21 cellular contexts compared by ENCODE assay signal in the genomic region with DNA sequence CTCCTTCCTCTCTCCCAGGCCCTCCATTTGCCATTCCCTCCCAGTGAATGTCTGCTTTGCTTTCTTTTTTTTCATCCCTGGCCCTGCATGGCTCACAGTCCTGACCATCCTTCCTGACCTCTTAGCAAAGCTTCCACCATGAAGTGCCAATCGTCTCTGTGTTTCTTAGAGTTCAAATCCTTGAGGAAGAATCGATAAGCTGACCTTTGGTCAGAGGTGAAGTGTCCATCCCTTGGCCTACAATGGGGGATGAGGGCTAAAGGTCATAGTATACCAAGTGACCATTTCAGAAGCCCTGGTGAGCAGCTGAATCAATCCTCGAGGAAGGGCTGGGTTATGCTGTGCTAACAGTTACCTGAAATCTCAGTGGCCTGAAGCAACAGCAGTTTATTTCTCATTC.
DNase-seq lines count a peak whose midpoint lies in the region; ATAC-seq and TF ChIP-seq lines count a peak whose summit lies in the region.
"Had no signal": no experiment of that assay in that cellular context is flagged by ENCODE, and none has a peak within 500 bp of the region (broad histone marks: within the 10 kb centered on the region; RNA-seq: fewer than 3 reads in every experiment).

No MANE protein-coding gene starts in this region.

- no peak overlapping the region for H3K4me3 Mint-ChIP-seq in activated naive CD4-positive, alpha-beta T cell treated with anti-CD3 and anti-CD28 coated beads, Interleukin-2, amount 50 U/mL, for 24 hours
- H3K4me3 Mint-ChIP-seq in activated naive CD4-positive, alpha-beta T cell treated with anti-CD3 and anti-CD28 coated beads, Interleukin-2, amount 10 ng/mL, durations not matched to agents 7 days and 5 days, result no peak overlapping the region
- no peak overlapping the region for H3K4me3 Mint-ChIP-seq in activated naive CD8-positive, alpha-beta T cell
- peak overlapping the region; percentile 4 for H3K4me3 Mint-ChIP-seq in stimulated activated effector memory CD8-positive, alpha-beta T cell treated with anti-CD3 and anti-CD28 coated beads, Interleukin-12 subunit alpha, Interleukin-12 subunit beta, amount 100 ng/mL, for 72 hours

- H3K4me3 ChIP-seq in OCI-LY3 (ENCODE audit: low read length), result no peak overlapping the region
- H3K4me3 ChIP-seq: colonic mucosa, left ventricle myocardium inferior, SJSA1, upper lobe of right lung had no signal

- no peaks in the 10 kb centered on the region for H3K9me3 ChIP-seq in OCI-LY3 (ENCODE audit: insufficient read depth, low read length)
- H3K9me3 ChIP-seq: colonic mucosa, left ventricle myocardium inferior, SJSA1, upper lobe of right lung had no signal

- no peaks in the 10 kb centered on the region for H3K36me3 Mint-ChIP-seq in activated naive CD4-positive, alpha-beta T cell treated with anti-CD3 and anti-CD28 coated beads, Interleukin-2, amount 50 U/mL, for 24 hours
- no peaks in the 10 kb centered on the region for H3K36me3 Mint-ChIP-seq in activated naive CD4-positive, alpha-beta T cell treated with anti-CD3 and anti-CD28 coated beads, Interleukin-2, amount 10 ng/mL, durations not matched to agents 7 days and 5 days
- no peaks in the 10 kb centered on the region for H3K36me3 Mint-ChIP-seq in activated naive CD8-positive, alpha-beta T cell
- no peaks in the 10 kb centered on the region for H3K36me3 Mint-ChIP-seq in stimulated activated effector memory CD8-positive, alpha-beta T cell treated with anti-CD3 and anti-CD28 coated beads, Interleukin-12 subunit alpha, Interleukin-12 subunit beta, amount 100 ng/mL, for 72 hours

- ATAC-seq in stimulated activated effector memory CD8-positive, alpha-beta T cell treated with anti-CD3 and anti-CD28 coated beads, Interleukin-12 subunit alpha, Interleukin-12 subunit beta, amount 100 ng/mL, for 72 hours, result no peak
- ATAC-seq in HG03378 (IDR thresholded peaks at IDR 0.05; ENCODE audit: unreplicated experiment), result no peak
- ATAC-seq: upper lobe of right lung had no signal

- peaks cover 47% of the 10 kb centered on the region for H3K4me1 ChIP-seq in OCI-LY3 (ENCODE audit: low read length)
- H3K4me1 ChIP-seq: upper lobe of right lung had no signal

- peak overlapping the region; percentile 51 for H3K4me2 ChIP-seq in OCI-LY3 (ENCODE audit: low read length)
- H3K4me2 ChIP-seq: KMS-11 had no signal

- H3K4me1 Mint-ChIP-seq in activated naive CD4-positive, alpha-beta T cell treated with anti-CD3 and anti-CD28 coated beads, Interleukin-2, amount 50 U/mL, for 24 hours, result peaks cover 36% of the 10 kb centered on the region
- peaks cover 26% of the 10 kb centered on the region for H3K4me1 Mint-ChIP-seq in activated naive CD4-positive, alpha-beta T cell treated with anti-CD3 and anti-CD28 coated beads, Interleukin-2, amount 10 ng/mL, durations not matched to agents 7 days and 5 days
- H3K4me1 Mint-ChIP-seq in activated naive CD8-positive, alpha-beta T cell (ENCODE audit: low read depth), result peaks cover 28% of the 10 kb centered on the region
- peaks cover 43% of the 10 kb centered on the region for H3K4me1 Mint-ChIP-seq in stimulated activated effector memory CD8-positive, alpha-beta T cell treated with anti-CD3 and anti-CD28 coated beads, Interleukin-12 subunit alpha, Interleukin-12 subunit beta, amount 100 ng/mL, for 72 hours

- CTCF ChIA-PET in activated naive CD4-positive, alpha-beta T cell treated with anti-CD3 and anti-CD28 coated beads, Interleukin-2, amount 10 ng/mL, durations not matched to agents 7 days and 5 days (lab: Charles Lee), result interaction anchor here (0.9 kb wide), 1 partner anchor 25 kb away, joined by 3 read pairs; no protein-coding TSS in a partner anchor

- peak overlapping the region; percentile 53 for H3K27ac Mint-ChIP-seq in activated naive CD4-positive, alpha-beta T cell treated with anti-CD3 and anti-CD28 coated beads, Interleukin-2, amount 50 U/mL, for 24 hours
- H3K27ac Mint-ChIP-seq in activated naive CD4-positive, alpha-beta T cell treated with anti-CD3 and anti-CD28 coated beads, Interleukin-2, amount 10 ng/mL, durations not matched to agents 7 days and 5 days, result no peak overlapping the region
- peak overlapping the region; percentile 84 for H3K27ac Mint-ChIP-seq in activated naive CD8-positive, alpha-beta T cell
- H3K27ac Mint-ChIP-seq in stimulated activated effector memory CD8-positive, alpha-beta T cell treated with anti-CD3 and anti-CD28 coated beads, Interleukin-12 subunit alpha, Interleukin-12 subunit beta, amount 100 ng/mL, for 72 hours, result peak overlapping the region; percentile 82

- peak overlapping the region; percentile 55; the same call in 1 of the 2 replicates for H3K27ac ChIP-seq in OCI-LY3 (ENCODE audit: low read length)
- H3K27ac ChIP-seq: C4-2B, colonic mucosa, KMS-11, left ventricle myocardium inferior, SJSA1, upper lobe of right lung had no signal

- H4K20me1 ChIP-seq in OCI-LY3 (ENCODE audit: insufficient read depth, low read length), result no peaks in the 10 kb centered on the region

- DNase-seq in activated naive CD4-positive, alpha-beta T cell treated with anti-CD3 and anti-CD28 coated beads, Interleukin-2, amount 10 ng/mL, durations not matched to agents 7 days and 5 days, result no peak
- DNase-seq in stimulated activated effector memory CD8-positive, alpha-beta T cell treated with anti-CD3 and anti-CD28 coated beads, Interleukin-12 subunit alpha, Interleukin-12 subunit beta, amount 100 ng/mL, for 72 hours (ENCODE audit: low spot score in 2 of 2), result no peak
- DNase-seq in NCI-H1092 (lab: John Stamatoyannopoulos, UW), result no peak
- DNase-seq: activated CD4-positive, alpha-beta T cell treated with anti-CD3 and anti-CD28 coated beads for 1 hour; activated effector memory CD4-positive, alpha-beta T cell treated with anti-CD3 and anti-CD28 coated beads, Interleukin-2, amount 50 U/mL, for 16 hours; colonic mucosa; effector memory CD4-positive, alpha-beta T cell; erythroblast; glutamatergic neuron; islet precursor cell; left ventricle myocardium inferior; NCI-H1436; RPMI8226; upper lobe of right lung had no signal

- H2AFZ ChIP-seq in OCI-LY3 (ENCODE audit: low read depth, low read length), result peak overlapping the region; percentile 66

- H3K27me3 Mint-ChIP-seq in activated naive CD4-positive, alpha-beta T cell treated with anti-CD3 and anti-CD28 coated beads, Interleukin-2, amount 50 U/mL, for 24 hours, result no peaks in the 10 kb centered on the region
- H3K27me3 Mint-ChIP-seq in activated naive CD4-positive, alpha-beta T cell treated with anti-CD3 and anti-CD28 coated beads, Interleukin-2, amount 10 ng/mL, durations not matched to agents 7 days and 5 days, result no peaks in the 10 kb centered on the region
- no peaks in the 10 kb centered on the region for H3K27me3 Mint-ChIP-seq in activated naive CD8-positive, alpha-beta T cell

- no peak for TF ChIP-seq CTCF in OCI-LY3 (IDR thresholded peaks at IDR 0.05; ENCODE audit: low read depth, low read length)

- no peaks in the 10 kb centered on the region for H3K36me3 ChIP-seq in OCI-LY3 (replicated peaks; ENCODE audit: low read depth, low read length)
- H3K36me3 ChIP-seq: colonic mucosa, left ventricle myocardium inferior, SJSA1, upper lobe of right lung had no signal

- no peaks in the 10 kb centered on the region for H3K27me3 ChIP-seq in OCI-LY3 (ENCODE audit: low read depth, low read length)
- H3K27me3 ChIP-seq: colonic mucosa, SJSA1, upper lobe of right lung had no signal

- no peaks in the 10 kb centered on the region for H3K79me2 ChIP-seq in OCI-LY3 (ENCODE audit: low read length)

- H3K9me3 Mint-ChIP-seq in activated naive CD4-positive, alpha-beta T cell treated with anti-CD3 and anti-CD28 coated beads, Interleukin-2, amount 50 U/mL, for 24 hours, result no peaks in the 10 kb centered on the region
- H3K9me3 Mint-ChIP-seq in activated naive CD4-positive, alpha-beta T cell treated with anti-CD3 and anti-CD28 coated beads, Interleukin-2, amount 10 ng/mL, durations not matched to agents 7 days and 5 days, result no peaks in the 10 kb centered on the region
- no peaks in the 10 kb centered on the region for H3K9me3 Mint-ChIP-seq in activated naive CD8-positive, alpha-beta T cell (ENCODE audit: low read depth)
- H3K9me3 Mint-ChIP-seq in stimulated activated effector memory CD8-positive, alpha-beta T cell treated with anti-CD3 and anti-CD28 coated beads, Interleukin-12 subunit alpha, Interleukin-12 subunit beta, amount 100 ng/mL, for 72 hours, result no peaks in the 10 kb centered on the region

- H3K9ac ChIP-seq in OCI-LY3 (ENCODE audit: low read length), result no peak overlapping the region
- H3K9ac ChIP-seq: KMS-11 had no signal
